8 cellular contexts compared by ENCODE assay signal in genomic region chr5:43661102-43661501, GRCh38. TPM values are rescaled to one million over a fixed set of nuclear protein-coding genes. Genes with fewer than 3 reads are reported as not detected.
DNase-seq lines count a peak whose midpoint lies in the region; ATAC-seq, FAIRE-seq and TF ChIP-seq lines count a peak whose summit lies in the region.

No MANE protein-coding gene starts in this region.

- no peak for TF ChIP-seq EP300 in A549 (IDR thresholded peaks at IDR 0.05)

- ATAC-seq in A549 (no peak), PC-3 (no peak), GM18870 (IDR thresholded peaks at IDR 0.05; ENCODE audit: unreplicated experiment) (no peak), HG02571 (IDR thresholded peaks at IDR 0.05; ENCODE audit: unreplicated experiment) (no peak)

- H3K4me3 Mint-ChIP-seq in activated CD4-positive, alpha-beta memory T cell treated with anti-CD3 and anti-CD28 coated beads, Interleukin-2, amount 10 ng/mL, durations not matched to agents 7 days and 5 days = no peak overlapping the region

- intact Hi-C loops in PC-3 (cut with micrococcal nuclease) (no loop called here), testis (cut with DNase I; ENCODE audit: low total_unique reads) (no loop called here)

- no peaks in the 10 kb centered on the region for H3K9me2 ChIP-seq in PC-3 (replicated peaks; ENCODE audit: low read length)

- peak; percentile 46 for TF ChIP-seq CTCF in A549 (IDR thresholded peaks at IDR 0.05)
- peak; percentile 25 for TF ChIP-seq CTCF in GM06990 (IDR thresholded peaks at IDR 0.05; ENCODE audit: insufficient read depth, low read length, poor library complexity, severe bottlenecking)
- TF ChIP-seq CTCF in PC-3 (conservative IDR thresholded peaks at IDR 0.05; ENCODE audit: low read depth, low read length) = peak; percentile 62
- TF ChIP-seq CTCF in fibroblast of mammary gland (conservative IDR thresholded peaks at IDR 0.05; ENCODE audit: control insufficient read depth, insufficient read depth, low read depth, low read length) = peak; percentile 41
- peak; percentile 22 to 75 (median 46) for TF ChIP-seq CTCF in testis (IDR thresholded peaks at IDR 0.05)

- CTCF ChIA-PET in A549 (lab: Yijun Ruan, JAX) = interaction anchor here (0.5 to 0.9 kb wide), 3 partner anchors 12 to 408 kb away, joined by 3 to 4 read pairs (median 3); no protein-coding TSS in a partner anchor
- CTCF ChIA-PET in PC-3 (lab: Charles Lee) = interaction anchor here (0.5 kb wide), 1 partner anchor 665 kb away, joined by 3 read pairs; no protein-coding TSS in a partner anchor
- CTCF ChIA-PET in activated CD4-positive, alpha-beta memory T cell treated with anti-CD3 and anti-CD28 coated beads, Interleukin-2, amount 10 ng/mL, durations not matched to agents 7 days and 5 days (lab: Charles Lee) = interaction anchor here (0.9 to 1.4 kb wide), 3 partner anchors 13 to 30 kb away, joined by 3 to 5 read pairs (median 3); no protein-coding TSS in a partner anchor

- no peaks in the 10 kb centered on the region for H3K4me1 Mint-ChIP-seq in activated CD4-positive, alpha-beta memory T cell treated with anti-CD3 and anti-CD28 coated beads, Interleukin-2, amount 10 ng/mL, durations not matched to agents 7 days and 5 days

- POLR2A ChIA-PET in A549 (lab: Yijun Ruan, JAX) (no interaction called here), PC-3 (lab: Charles Lee; ENCODE audit: unreplicated experiment) (no interaction called here)
- POLR2A ChIA-PET in activated CD4-positive, alpha-beta memory T cell treated with anti-CD3 and anti-CD28 coated beads, Interleukin-2, amount 10 ng/mL, durations not matched to agents 7 days and 5 days (lab: Charles Lee) = no interaction called here

- H2AFZ ChIP-seq in PC-3 (ENCODE audit: low read length) = no peak overlapping the region

- H3K9me3 ChIP-seq in A549 (no peaks in the 10 kb centered on the region), PC-3 (ENCODE audit: low read length) (no peaks in the 10 kb centered on the region), testis (no peaks in the 10 kb centered on the region)

- H3K4me3 ChIP-seq in A549 (no peak overlapping the region), GM06990 (replicated peaks; ENCODE audit: low read depth, low read length) (no peak overlapping the region), PC-3 (ENCODE audit: low read length) (no peak overlapping the region), fibroblast of mammary gland (ENCODE audit: control insufficient read depth, low read depth, low read length) (no peak overlapping the region), testis (no peak overlapping the region)

- no peaks in the 10 kb centered on the region for H3K27me3 Mint-ChIP-seq in activated CD4-positive, alpha-beta memory T cell treated with anti-CD3 and anti-CD28 coated beads, Interleukin-2, amount 10 ng/mL, durations not matched to agents 7 days and 5 days

- H3K4me1 ChIP-seq in A549 = no peaks in the 10 kb centered on the region
- no peaks in the 10 kb centered on the region for H3K4me1 ChIP-seq in PC-3 (ENCODE audit: insufficient read depth, low read length)
- no peaks in the 10 kb centered on the region for H3K4me1 ChIP-seq in testis

- peaks cover 8% of the 10 kb centered on the region for H3K36me3 ChIP-seq in GM06990 (ENCODE audit: control insufficient read depth, insufficient read depth, low read length)
- no peaks in the 10 kb centered on the region; the same call in 1 of the 2 replicates for H3K36me3 ChIP-seq in PC-3 (ENCODE audit: low read depth, low read length)
- H3K36me3 ChIP-seq in testis (ENCODE audit: low read depth, missing control alignments) = no peaks in the 10 kb centered on the region

- no TSS peak for BruUV-seq in PC-3 (replicated peaks; lab: Mats Ljungman, UMichigan)

- no peak overlapping the region for H3K9ac ChIP-seq in PC-3 (ENCODE audit: low read length)

- FAIRE-seq in A549 (lab: Jason Lieb, UNC) = no peak

- H3K79me2 ChIP-seq in PC-3 (ENCODE audit: low read length) = no peaks in the 10 kb centered on the region

- no peak overlapping the region for H3K27ac Mint-ChIP-seq in activated CD4-positive, alpha-beta memory T cell treated with anti-CD3 and anti-CD28 coated beads, Interleukin-2, amount 10 ng/mL, durations not matched to agents 7 days and 5 days

- no peak for TF ChIP-seq POLR2A in A549 (IDR thresholded peaks at IDR 0.05; ENCODE audit: low read length)
- no peak for TF ChIP-seq POLR2A in testis (IDR thresholded peaks at IDR 0.05)

- H3K4me2 ChIP-seq in A549 (no peak overlapping the region), PC-3 (ENCODE audit: low read length) (no peak overlapping the region)

- peaks cover 3% of the 10 kb centered on the region for H3K9me3 Mint-ChIP-seq in activated CD4-positive, alpha-beta memory T cell treated with anti-CD3 and anti-CD28 coated beads, Interleukin-2, amount 10 ng/mL, durations not matched to agents 7 days and 5 days

- peaks cover 73% of the 10 kb centered on the region for H3K36me3 Mint-ChIP-seq in activated CD4-positive, alpha-beta memory T cell treated with anti-CD3 and anti-CD28 coated beads, Interleukin-2, amount 10 ng/mL, durations not matched to agents 7 days and 5 days (ENCODE audit: low read depth)

- DNase-seq in A549 (ENCODE audit: low read depth in 1 of 2, low spot score in 1 of 2) (peak in 1 of 2 experiments; percentile 62), GM06990 (ENCODE audit: extremely low read depth, insufficient read length) (no peak), PC-3 (peak; percentile 66), fibroblast of mammary gland (ENCODE audit: low read depth) (peak; percentile 72), testis (peak; percentile 68)
- DNase-seq in activated CD4-positive, alpha-beta memory T cell treated with anti-CD3 and anti-CD28 coated beads, Interleukin-2, amount 10 ng/mL, durations not matched to agents 7 days and 5 days = no peak

- no peaks in the 10 kb centered on the region for H3K27me3 ChIP-seq in GM06990 (replicated peaks; ENCODE audit: control insufficient read depth, insufficient read depth, low read length)
- H3K27me3 ChIP-seq in PC-3 (ENCODE audit: low read length) = no peaks in the 10 kb centered on the region
- H3K27me3 ChIP-seq in testis = no peaks in the 10 kb centered on the region

- TF ChIP-seq RAD21 in A549 (conservative IDR thresholded peaks at IDR 0.05 in 1 of 2, IDR thresholded peaks at IDR 0.05 in 1 of 2) = peak; percentile 31 to 39; a peak in 3 of 5 replicates

- no peaks in the 10 kb centered on the region for H4K20me1 ChIP-seq in PC-3 (ENCODE audit: low read length)

- H3K27ac ChIP-seq in A549 = no peak overlapping the region
- H3K27ac ChIP-seq in PC-3 (ENCODE audit: low read length) = no peak overlapping the region
- no peak overlapping the region for H3K27ac ChIP-seq in testis

- no peaks in the 10 kb centered on the region for H3F3A ChIP-seq in PC-3 (ENCODE audit: low read length, unreplicated experiment)

- 47% methylated on average over 2 of the region's 2 CpGs for WGBS in A549 (ENCODE audit: missing lambda C conversion rate)
- 58 to 59% methylated on average over 2 of the region's 2 CpGs for WGBS in testis, 2 donors

TF ChIP-seq in A549, 52 proteins besides CTCF, POLR2A, EP300 and RAD21:
- TF ChIP-seq KDM1A (IDR thresholded peaks at IDR 0.05; ENCODE audit: low read depth) (no peak), PHF8 (IDR thresholded peaks at IDR 0.05; ENCODE audit: borderline replicate concordance, low read depth) (no peak), KDM5A (IDR thresholded peaks at IDR 0.05) (no peak), E2F6 (IDR thresholded peaks at IDR 0.05; ENCODE audit: borderline replicate concordance, low read depth) (no peak), JUN (IDR thresholded peaks at IDR 0.05) (no peak), POLR2AphosphoS2 (conservative IDR thresholded peaks at IDR 0.05; ENCODE audit: low read length) (no peak), MYC (IDR thresholded peaks at IDR 0.05; ENCODE audit: borderline replicate concordance, low read length) (no peak), ESRRA (IDR thresholded peaks at IDR 0.05; ENCODE audit: borderline replicate concordance, low read length) (no peak), HOXB5 (CRISPR knock-in tag; IDR thresholded peaks at IDR 0.05) (no peak), JUNB (IDR thresholded peaks at IDR 0.05) (no peak), CBX8 (IDR thresholded peaks at IDR 0.05) (no peak), RFX5 (IDR thresholded peaks at IDR 0.05) (no peak), HDAC2 (IDR thresholded peaks at IDR 0.05) (no peak), EHF (CRISPR knock-in tag; IDR thresholded peaks at IDR 0.05) (no peak)

RNA-seq across cellular contexts. Expression of gene NNT, which starts 58.1 kb away (rescaled TPM):
- polyA plus RNA-seq in A549 (2011; rRNA removed) (35.5 and 36.3 TPM in 2 replicates), A549 (2017; fragmentation: RNase III; extraction: RNeasy Plus Mini Kit Qiagen cat#74134 plus additional on column Dnase treatment) (13.5 to 16.5 TPM (median 15.2 TPM) in 3 replicates), testis (ENCODE audit: insufficient read depth, low read depth, low replicate concordance) (25.4 TPM)
- polyA plus RNA-seq in A549 (2012; cell fraction: cytosol; rRNA removed) = 7.0 and 9.5 TPM in 2 replicates
- polyA plus RNA-seq in A549 (2012; cell fraction: nucleus; rRNA removed) = 10.5 and 14.7 TPM in 2 replicates
- 47.4 and 58.1 TPM in 2 replicates for polyA minus RNA-seq in A549 (2011; rRNA and poly(A)+ RNA removed)
- total RNA-seq in PC-3 (2014; rRNA removed) (15.1 and 15.6 TPM in 2 replicates), testis (10 to 100 TPM; 32.1 to 55.0 TPM)
- total RNA-seq in activated CD4-positive, alpha-beta memory T cell treated with anti-CD3 and anti-CD28 coated beads, Interleukin-2, amount 10 ng/mL, durations not matched to agents 7 days and 5 days = 100 to 1,000 TPM in 1 of 2 experiments, 10 to 100 TPM in 1; 96.4 to 110 TPM

Comparison
In these comparisons a context has a peak if more than half of its experiments do, and no peak if none do; other contexts are left out.
1. DNase-seq: peak in PC-3 (single experiment), fibroblast of mammary gland (single experiment) and testis (single experiment); none in GM06990 (single experiment) and activated CD4-positive, alpha-beta memory T cell treated with anti-CD3 and anti-CD28 coated beads, Interleukin-2, amount 10 ng/mL, durations not matched to agents 7 days and 5 days (single experiment).
2. Peak in every context shown above with its lines, with median percentiles within 50 percentile points of each other: CTCF ChIP-seq.